21 cellular contexts compared by ENCODE assay signal in genomic region chr9:92850898-92851297, GRCh38. TPM values are rescaled to one million over a fixed set of nuclear protein-coding genes. Genes with fewer than 3 reads are reported as not detected.
A peak's percentile ranks its signal among the peaks of the same experiment; 100 is the strongest.
DNase-seq lines count a peak whose midpoint lies in the region; ATAC-seq and TF ChIP-seq lines count a peak whose summit lies in the region.
"Had no signal": no experiment of that assay in that cellular context is flagged by ENCODE, and none has a peak within 500 bp of the region (broad histone marks: within the 10 kb centered on the region; RNA-seq: fewer than 3 reads in every experiment).

No MANE protein-coding gene starts in this region.

- H3K9me2 ChIP-seq in GM23338 (ENCODE audit: insufficient read depth) (no peaks in the 10 kb centered on the region), Karpas-422 (replicated peaks; ENCODE audit: insufficient read depth, low read length) (no peaks in the 10 kb centered on the region)

- no peaks in the 10 kb centered on the region for H3F3A ChIP-seq in GM23338 (replicated peaks; ENCODE audit: low read depth)

- H3K27ac ChIP-seq in GM23338 (ENCODE audit: low read depth) (no peak overlapping the region), Karpas-422 (ENCODE audit: low read length) (no peak overlapping the region), foreskin keratinocyte (no peak overlapping the region)
- H3K27ac ChIP-seq: epithelial cell of prostate, neutrophil, tibial nerve had no signal

- no peak overlapping the region for H3K4me3 Mint-ChIP-seq in GM23338
- H3K4me3 Mint-ChIP-seq: B cell had no signal

- H3K4me1 Mint-ChIP-seq in GM23338, result no peaks in the 10 kb centered on the region
- H3K4me1 Mint-ChIP-seq: B cell had no signal

- H3K9me3 ChIP-seq in Karpas-422 (ENCODE audit: low read length), result peaks cover 47% of the 10 kb centered on the region

- no peak overlapping the region for H3K9ac ChIP-seq in Karpas-422 (ENCODE audit: low read length)

- H3K4me2 ChIP-seq in GM23338 (no peak overlapping the region), Karpas-422 (ENCODE audit: low read depth, low read length, poor library complexity, severe bottlenecking) (no peak overlapping the region)

- H3K79me2 ChIP-seq in GM23338 (replicated peaks; ENCODE audit: insufficient read depth) (no peaks in the 10 kb centered on the region), Karpas-422 (ENCODE audit: low read length) (0 out of 2 replicates have a peak, but pooled peaks cover 6% of the 10 kb centered on the region)

- peak; percentile 25; the same call in 2 of the 3 replicates for ATAC-seq in GM23338
- no peak for ATAC-seq in foreskin keratinocyte
- no peak for ATAC-seq in GM19328 (IDR thresholded peaks at IDR 0.05; ENCODE audit: unreplicated experiment)

- H3K36me3 ChIP-seq in GM23338 (ENCODE audit: insufficient read depth) (peaks cover 47% of the 10 kb centered on the region), Karpas-422 (ENCODE audit: insufficient read depth, low read length) (peaks cover 83% of the 10 kb centered on the region)

- DNase-seq in GM23338 (ENCODE audit: low spot score) (peak; percentile 31), Karpas-422 (peak; percentile 27), RPMI8226 (peak; percentile 43), foreskin keratinocyte (no peak), DMS53 (lab: John Stamatoyannopoulos, UW) (no peak), DMS79 (lab: John Stamatoyannopoulos, UW) (no peak)
- DNase-seq: activated T-cell treated with anti-CD3 and anti-CD28 coated beads for 4 hours; COR-L47; dermis blood vessel endothelial cell; foreskin melanocyte; hypothalamus; MG63; NCI-H1694 treated with DMSO at 0.1 percent for 48 hours; NCI-H226; small intestine; stimulated activated naive CD4-positive, alpha-beta T cell treated with Interleukin-2 at 50 U/mL for 16 hours had no signal

- H4K20me1 ChIP-seq in GM23338 (replicated peaks; ENCODE audit: insufficient read depth), result no peaks in the 10 kb centered on the region; the same call in 1 of the 2 replicates
- no peaks in the 10 kb centered on the region for H4K20me1 ChIP-seq in Karpas-422 (ENCODE audit: insufficient read depth, low read depth, low read length)

- peaks cover 88% of the 10 kb centered on the region for H3K36me3 Mint-ChIP-seq in GM23338 (ENCODE audit: low read depth)

- H3K27me3 ChIP-seq in GM23338 (ENCODE audit: insufficient read depth) (no peaks in the 10 kb centered on the region), Karpas-422 (ENCODE audit: low read length) (no peaks in the 10 kb centered on the region), foreskin keratinocyte (no peaks in the 10 kb centered on the region)
- H3K27me3 ChIP-seq: MG63, neutrophil, tibial nerve had no signal

- peak; percentile 36 to 73; a peak in 3 of 4 replicates for TF ChIP-seq CTCF in GM23338 (conservative IDR thresholded peaks at IDR 0.05; ENCODE audit: low read depth in 2 of 2)
- peak; percentile 29 for TF ChIP-seq CTCF in foreskin keratinocyte (conservative IDR thresholded peaks at IDR 0.05)

- no peaks in the 10 kb centered on the region for H3K4me1 ChIP-seq in GM23338 (ENCODE audit: insufficient read depth)
- no peaks in the 10 kb centered on the region for H3K4me1 ChIP-seq in Karpas-422 (ENCODE audit: low read length)
- no peaks in the 10 kb centered on the region for H3K4me1 ChIP-seq in foreskin keratinocyte
- H3K4me1 ChIP-seq: tibial nerve had no signal

- H3K27me3 Mint-ChIP-seq in GM23338 (ENCODE audit: insufficient read depth, low read depth, poor library complexity), result no peaks in the 10 kb centered on the region
- H3K27me3 Mint-ChIP-seq: B cell had no signal

- peaks cover 44% of the 10 kb centered on the region for H3K9me3 Mint-ChIP-seq in GM23338

- H3K4me3 ChIP-seq in GM23338, result no peak overlapping the region
- H3K4me3 ChIP-seq in Karpas-422 (ENCODE audit: low read length), result no peak overlapping the region
- H3K4me3 ChIP-seq: MG63, tibial nerve had no signal

- no peak overlapping the region for H2AFZ ChIP-seq in GM23338
- H2AFZ ChIP-seq in Karpas-422 (ENCODE audit: low read length), result no peak overlapping the region

- no peak overlapping the region for H3K27ac Mint-ChIP-seq in GM23338
- H3K27ac Mint-ChIP-seq: B cell had no signal

TF ChIP-seq in GM23338, 12 proteins besides CTCF, POLR2A, EP300 and RAD21:
- TF ChIP-seq NANOG (IDR thresholded peaks at IDR 0.05; ENCODE audit: borderline replicate concordance), result no peak

RNA-seq across cellular contexts. Expression of gene ZNF484, which starts 26.9 kb away (rescaled TPM):
- 17.1 and 19.4 TPM in 2 replicates for total RNA-seq in GM23338 (2014; rRNA removed; shearing (Covaris generic))
- polyA plus RNA-seq in GM23338 (2016; fragmentation: Nextera tagmentation; extraction: Ambion mirVana) (4.2 and 5.1 TPM in 2 replicates), foreskin keratinocyte (0.59 and 0.74 TPM in 2 replicates)
- total RNA-seq in Karpas-422 (2014; rRNA removed; shearing (Covaris generic); ENCODE audit: low replicate concordance), result 9.5 and 17.3 TPM in 2 replicates
- total RNA-seq in foreskin keratinocyte, result 8.2 and 9.5 TPM in 2 replicates

Comparison
In these comparisons a context has a peak if more than half of its experiments do, and no peak if none do; other contexts are left out.
1. DNase-seq: peak in GM23338 (single experiment), Karpas-422 (single experiment) and RPMI8226 (single experiment); none in foreskin keratinocyte (0 of 2), DMS53 (single experiment) and DMS79 (single experiment).